ENCODE assay signal across 12 cellular contexts in the genomic region with DNA sequence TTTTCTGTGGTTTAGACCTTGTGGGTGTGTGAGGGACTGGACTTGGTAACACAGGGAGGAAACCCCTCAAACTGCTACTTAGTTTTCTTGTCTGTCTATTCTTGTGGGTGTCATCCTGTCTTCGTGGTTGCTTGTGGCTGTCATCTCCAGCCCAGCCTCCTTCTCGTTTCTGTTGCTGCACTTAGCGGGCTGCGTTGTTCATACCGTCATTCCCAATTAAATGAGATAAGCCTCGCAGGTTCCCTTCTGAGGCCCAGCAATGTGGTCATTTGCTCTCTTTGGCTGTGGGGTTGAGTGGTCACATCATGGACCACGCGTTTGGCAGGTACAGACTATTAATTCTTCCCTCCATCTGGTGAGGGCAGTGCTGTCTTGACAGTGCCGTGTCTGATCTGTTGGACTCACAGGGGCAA. TPM values are rescaled to one million over a fixed set of nuclear protein-coding genes. Genes with fewer than 3 reads are reported as not detected.
DNase-seq lines count a peak whose midpoint lies in the region; ATAC-seq and TF ChIP-seq lines count a peak whose summit lies in the region.
"Had no signal": no experiment of that assay in that cellular context is flagged by ENCODE, and none has a peak within 500 bp of the region (broad histone marks: within the 10 kb centered on the region; RNA-seq: fewer than 3 reads in every experiment).

No MANE protein-coding gene starts in this region.

- peak; percentile 49 for ATAC-seq in GM18505 (IDR thresholded peaks at IDR 0.05; ENCODE audit: unreplicated experiment)
- ATAC-seq in activated naive CD4-positive, alpha-beta T cell treated with anti-CD3 and anti-CD28 coated beads, Interleukin-2, amount 50 U/mL, for 72 hours = peak; percentile 74 to 77
- no peak for ATAC-seq in heart left ventricle
- ATAC-seq in GM18868 (IDR thresholded peaks at IDR 0.05; ENCODE audit: unreplicated experiment) = no peak
- ATAC-seq: left colon had no signal

- DNase-seq in BE2C (peak; percentile 39), MV-4-11 (lab: John Stamatoyannopoulos, UW) (peak; percentile 63), heart left ventricle (no peak), 8988T (no peak), NCI-H2081 (lab: John Stamatoyannopoulos, UW) (no peak)
- DNase-seq in activated naive CD4-positive, alpha-beta T cell treated with anti-CD3 and anti-CD28 coated beads, Interleukin-2, amount 50 U/mL, for 72 hours (ENCODE audit: low spot score in 2 of 2) = no peak
- DNase-seq: C1 segment of cervical spinal cord, left colon, substantia nigra had no signal

- H3K4me3 ChIP-seq in BE2C (ENCODE audit: low read depth, low read length) (no peak overlapping the region), heart left ventricle (no peak overlapping the region)

- no peaks in the 10 kb centered on the region for H3K9me3 Mint-ChIP-seq in activated naive CD4-positive, alpha-beta T cell treated with anti-CD3 and anti-CD28 coated beads, Interleukin-2, amount 50 U/mL, for 72 hours
- H3K9me3 Mint-ChIP-seq: brain had no signal

- no peaks in the 10 kb centered on the region for H3K36me3 Mint-ChIP-seq in activated naive CD4-positive, alpha-beta T cell treated with anti-CD3 and anti-CD28 coated beads, Interleukin-2, amount 50 U/mL, for 72 hours

- H3K36me3 ChIP-seq in BE2C = no peaks in the 10 kb centered on the region
- no peaks in the 10 kb centered on the region for H3K36me3 ChIP-seq in heart left ventricle

- intact Hi-C loops in heart left ventricle (cut with DNase I) = no loop called here

- TF ChIP-seq CTCF in BE2C (IDR thresholded peaks at IDR 0.05; ENCODE audit: low read depth, low read length) = peak; percentile 27; the same call in 1 of the 2 replicates
- TF ChIP-seq CTCF in heart left ventricle (IDR thresholded peaks at IDR 0.05) = no peak

- no peaks in the 10 kb centered on the region for H3K27me3 ChIP-seq in BE2C
- no peaks in the 10 kb centered on the region for H3K27me3 ChIP-seq in heart left ventricle

- 83 to 87% (median 85%) methylated on average over 9 of the region's 9 CpGs for whole genome bisulfite sequencing in heart left ventricle, 4 donors

- H3K4me1 ChIP-seq in BE2C = peaks cover 26% of the 10 kb centered on the region
- H3K4me1 ChIP-seq in heart left ventricle = peaks cover 5 to 98% (median 57%) of the 10 kb centered on the region in 12 donors

- H3K27ac Mint-ChIP-seq in activated naive CD4-positive, alpha-beta T cell treated with anti-CD3 and anti-CD28 coated beads, Interleukin-2, amount 50 U/mL, for 72 hours = peak overlapping the region; percentile 39 to 56

- H3K9me3 ChIP-seq in BE2C (no peaks in the 10 kb centered on the region), heart left ventricle (no peaks in the 10 kb centered on the region)

- H3K27ac ChIP-seq in heart left ventricle = no peak overlapping the region

- TF ChIP-seq POLR2A in GM18505 (IDR thresholded peaks at IDR 0.05; ENCODE audit: borderline replicate concordance, extremely low read depth, insufficient read depth, insufficient read length) = no peak
- TF ChIP-seq POLR2A in heart left ventricle (IDR thresholded peaks at IDR 0.05) = no peak

RNA-seq across cellular contexts. Expression of gene PANX1, which starts 18.8 kb away (rescaled TPM):
- 12.7 TPM for polyA plus RNA-seq in BE2C (2012; ENCODE audit: insufficient read depth, insufficient read length, low read depth)
- total RNA-seq in activated naive CD4-positive, alpha-beta T cell treated with anti-CD3 and anti-CD28 coated beads, Interleukin-2, amount 50 U/mL, for 72 hours = 10 to 100 TPM in 1 of 2 donors, 1 to 10 TPM in 1; 4.8 to 10.7 TPM
- 10 to 100 TPM; 14.3 to 57.5 (median 24.6) TPM for total RNA-seq in heart left ventricle
- polyA plus RNA-seq in heart left ventricle = 10 to 100 TPM in 1 of 2 donors, 1 to 10 TPM in 1; 5.8 to 17.9 TPM

Comparison
In these comparisons a context has a peak if more than half of its experiments do, and no peak if none do; other contexts are left out.
1. DNase-seq: peak in BE2C (single experiment) and MV-4-11 (single experiment); none in activated naive CD4-positive, alpha-beta T cell treated with anti-CD3 and anti-CD28 coated beads, Interleukin-2, amount 50 U/mL, for 72 hours (0 of 2), heart left ventricle (0 of 5), 8988T (single experiment) and NCI-H2081 (0 of 2).
2. ATAC-seq: peak in GM18505 (single experiment) and activated naive CD4-positive, alpha-beta T cell treated with anti-CD3 and anti-CD28 coated beads, Interleukin-2, amount 50 U/mL, for 72 hours (2 of 2); none in heart left ventricle (0 of 4) and GM18868 (single experiment).